Comparison of ENCODE assay signal across 25 cellular contexts in the genomic region with DNA sequence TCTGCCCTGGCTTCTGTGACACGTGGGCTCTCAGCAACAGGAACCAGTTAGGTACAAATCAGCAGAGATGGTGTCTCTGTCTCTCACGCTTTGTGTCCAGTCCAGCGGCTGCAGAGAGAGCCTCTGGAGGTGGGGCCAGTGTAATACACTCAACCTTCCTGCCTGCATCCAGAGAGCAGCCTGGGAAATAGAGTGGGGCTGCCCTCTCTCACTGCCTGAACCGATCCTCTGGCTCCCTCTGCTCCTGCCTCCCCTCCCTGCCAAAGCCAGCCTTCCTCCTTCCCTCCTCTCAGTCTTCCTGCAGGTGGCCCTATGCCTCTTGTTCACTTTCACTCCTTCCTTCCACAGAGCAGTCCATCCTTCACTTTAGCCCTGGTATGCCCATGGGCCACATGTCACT. TPM values are rescaled to one million over a fixed set of nuclear protein-coding genes. Genes with fewer than 3 reads are reported as not detected.
DNase-seq lines count a peak whose midpoint lies in the region; ATAC-seq, FAIRE-seq and TF ChIP-seq lines count a peak whose summit lies in the region.
"Had no signal": no experiment of that assay in that cellular context is flagged by ENCODE, and none has a peak within 500 bp of the region (broad histone marks: within the 10 kb centered on the region; RNA-seq: fewer than 3 reads in every experiment).

A gene with protein sequence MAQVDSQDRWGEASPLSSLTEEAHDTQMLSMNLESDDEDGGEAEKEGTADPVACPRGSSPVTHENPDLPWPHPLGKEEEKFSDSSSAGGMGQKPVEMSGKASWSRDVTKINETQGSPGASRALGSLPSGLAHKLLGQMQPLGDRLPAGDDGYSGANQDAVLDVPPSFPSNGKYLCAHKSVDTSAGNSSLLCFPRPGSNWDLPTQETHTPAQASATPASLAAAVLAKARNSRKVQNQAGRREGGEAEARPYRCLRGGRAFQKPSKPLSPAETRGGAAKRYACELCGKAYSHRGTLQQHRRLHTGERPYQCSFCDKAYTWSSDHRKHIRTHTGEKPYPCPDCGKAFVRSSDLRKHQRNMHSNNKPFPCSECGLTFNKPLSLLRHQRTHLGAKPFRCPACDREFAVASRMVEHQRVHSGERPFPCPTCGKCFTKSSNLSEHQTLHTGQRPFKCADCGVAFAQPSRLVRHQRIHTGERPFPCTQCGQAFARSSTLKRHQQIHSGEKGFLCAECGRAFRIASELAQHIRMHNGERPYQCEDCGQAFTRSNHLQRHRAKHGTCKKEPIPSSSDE (minus strand): TSS at position 116 of the 400 bp plus-strand sequence. CDS start 3,702 bp downstream, outside the sequence.

- no peaks in the 10 kb centered on the region for H3K9me3 ChIP-seq in H1 (ENCODE audit: insufficient read depth in 2 of 2, low read depth in 1 of 2, low read length in 1 of 2)
- H3K9me3 ChIP-seq: vagina had no signal

- H3K27ac Mint-ChIP-seq in nephron progenitor cell: no peak within 1 kb of the TSS
- H3K27ac Mint-ChIP-seq: activated naive CD8-positive, alpha-beta T cell treated with anti-CD3 and anti-CD28 coated beads, Interleukin-2, amount 50 U/mL, for 24 hours; memory B cell; stimulated activated naive B cell treated with anti-CD40 and anti-IgM and Interleukin-4, amounts not matched to agents 10 μg/mL and 1 μg/mL and 100 μg/mL, for 72 hours had no signal

- no peaks in the 10 kb centered on the region; the same call in 1 of the 2 replicates for H3K23me2 ChIP-seq in H1 (ENCODE audit: low read depth, low read length)

- no peak within 1 kb of the TSS for H4K91ac ChIP-seq in H1 (replicated peaks; ENCODE audit: insufficient read length, low read length)

- H3K18ac ChIP-seq in H1 (ENCODE audit: extremely low read depth, low read length): no peak within 1 kb of the TSS

- FAIRE-seq in H1 (lab: Jason Lieb, UNC): no peak
- FAIRE-seq: GM12892 had no signal

- H3K23ac ChIP-seq in H1 (ENCODE audit: insufficient read length): no peak within 1 kb of the TSS

- H3K56ac ChIP-seq in H1 (replicated peaks; ENCODE audit: insufficient read length, low read depth, low read length): no peak within 1 kb of the TSS

- no peak within 1 kb of the TSS for H3K4me3 ChIP-seq in H1 (ENCODE audit: extremely low read depth in 1 of 4, insufficient read depth in 2 of 4, low read depth in 3 of 4, low read length in 4 of 4)
- no peak within 1 kb of the TSS for H3K4me3 ChIP-seq in H7 (ENCODE audit: insufficient read depth, low read depth, low read length)
- H3K4me3 ChIP-seq: vagina had no signal

- 0 out of 2 replicates have a peak within 1 kb of the TSS, but pooled peaks have one; percentile 32 for H2BK20ac ChIP-seq in H1 (ENCODE audit: low read length)

- no peak within 1 kb of the TSS for H2BK5ac ChIP-seq in H1 (ENCODE audit: low read depth, low read length)

- no peak for TF ChIP-seq CTCF in H1 (IDR thresholded peaks at IDR 0.05; ENCODE audit: control extremely low read depth in 1 of 3, insufficient read depth in 1 of 3, low read depth in 1 of 3, low read length in 3 of 3)
- TF ChIP-seq CTCF in nephron progenitor cell (IDR thresholded peaks at IDR 0.05): no peak

- H3K4me1 ChIP-seq in H1 (replicated peaks in 1 of 4; ENCODE audit: control insufficient read depth in 3 of 4, insufficient read depth in 4 of 4, low read length in 3 of 4): no peaks in the 10 kb centered on the region; a peak in 3 of 7 replicates
- H3K4me1 ChIP-seq: vagina had no signal

- no peak within 1 kb of the TSS for H3K14ac ChIP-seq in H1 (ENCODE audit: insufficient read length)

- peaks cover 14% of the 10 kb centered on the region for H3K27me3 Mint-ChIP-seq in nephron progenitor cell (ENCODE audit: low read depth, poor library complexity)

- TF ChIP-seq POLR2A in H1 (IDR thresholded peaks at IDR 0.05; ENCODE audit: control extremely low read depth in 1 of 2, low read depth in 2 of 2, low read length in 2 of 2): no peak

- no peak within 1 kb of the TSS for H2AK5ac ChIP-seq in H1 (ENCODE audit: low read depth, low read length)

- no peak within 1 kb of the TSS; the same call in 1 of the 2 replicates for H2BK15ac ChIP-seq in H1 (ENCODE audit: low read length)

- peak within 1 kb of the TSS in 1 of 2 experiments; percentile 3; a peak in 1 of 4 replicates for H3K4me2 ChIP-seq in H1 (ENCODE audit: insufficient read depth in 1 of 2, low read depth in 2 of 2, low read length in 2 of 2)

- CTCF ChIA-PET in H1 (lab: Charles Lee; ENCODE audit: partially characterized antibody): interaction anchor here (0.6 to 1.2 kb wide), 4 partner anchors 19 to 349 kb away, joined by 3 to 6 read pairs (median 3); no protein-coding TSS in a partner anchor

- H3K79me1 ChIP-seq in H1 (ENCODE audit: low read depth, low read length): no peaks in the 10 kb centered on the region

- peak in 1 of 2 experiments; percentile 11; a peak in 1 of 4 replicates for TF ChIP-seq RAD21 in H1 (IDR thresholded peaks at IDR 0.05 in 1 of 2, conservative IDR thresholded peaks at IDR 0.05 in 1 of 2; ENCODE audit: low read depth in 2 of 2, low read length in 2 of 2)

- peaks cover 26% of the 10 kb centered on the region for H3K4me1 Mint-ChIP-seq in nephron progenitor cell
- H3K4me1 Mint-ChIP-seq: activated naive CD8-positive, alpha-beta T cell treated with anti-CD3 and anti-CD28 coated beads, Interleukin-2, amount 50 U/mL, for 24 hours had no signal

- H3K9ac ChIP-seq in H1 (replicated peaks in 1 of 4; ENCODE audit: extremely low read depth in 1 of 4, low read depth in 3 of 4, low read length in 3 of 4): no peak within 1 kb of the TSS

- no peak for ATAC-seq in HG03097 (IDR thresholded peaks at IDR 0.05; ENCODE audit: low FRiP score, unreplicated experiment)
- ATAC-seq: activated naive CD8-positive, alpha-beta T cell treated with anti-CD3 and anti-CD28 coated beads, Interleukin-2, amount 50 U/mL, for 24 hours had no signal

- DNase-seq in ELF-1 (ENCODE audit: low read depth, low spot score) (peak; percentile 42), HT1080 (ENCODE audit: low read depth) (peak; percentile 14), H1 (ENCODE audit: low read depth in 1 of 2, low spot score in 2 of 2) (no peak), nephron progenitor cell (no peak), H7 (no peak), NOMO-1 (lab: John Stamatoyannopoulos, UW; ENCODE audit: unreplicated experiment in 2 of 2) (no peak)
- DNase-seq in stimulated activated naive CD4-positive, alpha-beta T cell (lab: John Stamatoyannopoulos, UW): no peak
- DNase-seq: activated CD4-positive, alpha-beta T cell treated with anti-CD3 and anti-CD28 coated beads, Interleukin-2, amount 50 U/mL, for 4 hours; activated CD4-positive, CD25-positive, alpha-beta regulatory T cell; activated effector memory CD4-positive, alpha-beta T cell treated with Interleukin-2 at 50 U/mL for 16 hours; activated naive CD8-positive, alpha-beta T cell treated with anti-CD3 and anti-CD28 coated beads, Interleukin-2, amount 50 U/mL, for 24 hours; cerebellar nuclear complex; KG1; naive B cell; NCI-H1694; SHP77 treated with DMSO at 0.1 percent for 48 hours; stimulated activated CD4-positive, alpha-beta T cell treated with anti-CD3 and anti-CD28 coated beads, Interleukin-4, amount 100 ng/mL, for 1 hour; stimulated activated naive B cell treated with anti-CD40 and anti-IgM and Interleukin-4, amounts not matched to agents 10 μg/mL and 1 μg/mL and 100 μg/mL, for 72 hours; SW 1271 had no signal

- H3K27me3 ChIP-seq in H1 (replicated peaks in 1 of 4; ENCODE audit: control insufficient read depth in 3 of 4, extremely low read depth in 1 of 4, insufficient read depth in 3 of 4, low read length in 3 of 4) (peaks cover 0 to 10% (median 5%) of the 10 kb centered on the region in 4 experiments; a peak in 3 of 7 replicates), H7 (ENCODE audit: control insufficient read depth, insufficient read depth, low read length) (no peaks in the 10 kb centered on the region)
- H3K27me3 ChIP-seq: vagina had no signal

- WGBS in H1 (ENCODE audit: extremely low coverage in 1 of 2, insufficient coverage in 1 of 2, insufficient read length in 1 of 2, insufficient replicate concordance in 2 of 2, low coverage in 1 of 2, low lambda C conversion rate in 2 of 2, missing lambda C conversion rate in 1 of 2), 2 experiments: 79% methylated on average over 4 of the region's 4 CpGs; no CpG with 5 or more reads in 1 of the 2 experiments

- no peak within 1 kb of the TSS for H3K27ac ChIP-seq in H1 (ENCODE audit: low read depth, low read length)
- H3K27ac ChIP-seq: C4-2B, vagina had no signal

- H4K5ac ChIP-seq in H1 (ENCODE audit: insufficient read length, low read depth, low read length): no peak within 1 kb of the TSS

- no peaks in the 10 kb centered on the region for H3K36me3 Mint-ChIP-seq in nephron progenitor cell (ENCODE audit: low read depth)
- H3K36me3 Mint-ChIP-seq: memory B cell; stimulated activated naive B cell treated with anti-CD40 and anti-IgM and Interleukin-4, amounts not matched to agents 10 μg/mL and 1 μg/mL and 100 μg/mL, for 72 hours had no signal

- H2BK120ac ChIP-seq in H1 (replicated peaks; ENCODE audit: low read depth, low read length): no peak within 1 kb of the TSS

- H3K79me2 ChIP-seq in H1 (ENCODE audit: control insufficient read depth in 1 of 2, insufficient read depth in 2 of 2, low read length in 2 of 2): no peaks in the 10 kb centered on the region

- no peaks in the 10 kb centered on the region for H4K20me1 ChIP-seq in H1 (replicated peaks in 1 of 2; ENCODE audit: control insufficient read depth in 1 of 2, insufficient read depth in 2 of 2, low read length in 2 of 2)

- H3K4me3 Mint-ChIP-seq in nephron progenitor cell: peak within 1 kb of the TSS; percentile 79
- H3K4me3 Mint-ChIP-seq: activated naive CD8-positive, alpha-beta T cell treated with anti-CD3 and anti-CD28 coated beads, Interleukin-2, amount 50 U/mL, for 24 hours; memory B cell; stimulated activated naive B cell treated with anti-CD40 and anti-IgM and Interleukin-4, amounts not matched to agents 10 μg/mL and 1 μg/mL and 100 μg/mL, for 72 hours had no signal

- H4K8ac ChIP-seq in H1 (ENCODE audit: extremely low read depth, insufficient read depth, low read length): no peak within 1 kb of the TSS; the same call in 1 of the 2 replicates

- peaks cover 14% of the 10 kb centered on the region for H3K9me3 Mint-ChIP-seq in nephron progenitor cell
- H3K9me3 Mint-ChIP-seq: activated naive CD8-positive, alpha-beta T cell treated with anti-CD3 and anti-CD28 coated beads, Interleukin-2, amount 50 U/mL, for 24 hours had no signal

- no peaks in the 10 kb centered on the region for H3K36me3 ChIP-seq in H1 (ENCODE audit: control insufficient read depth in 2 of 4, insufficient read depth in 4 of 4, low read length in 3 of 4)
- no peaks in the 10 kb centered on the region for H3K36me3 ChIP-seq in H7 (replicated peaks; ENCODE audit: control insufficient read depth, insufficient read depth, low read length)
- H3K36me3 ChIP-seq: vagina had no signal

- H3K4ac ChIP-seq in H1 (replicated peaks; ENCODE audit: insufficient read length, low read depth, low read length): no peak within 1 kb of the TSS

- POLR2A ChIA-PET in H1 (lab: Charles Lee; ENCODE audit: partially characterized antibody): no interaction called here

- no peak for TF ChIP-seq EP300 in H1 (IDR thresholded peaks at IDR 0.05; ENCODE audit: borderline replicate concordance in 1 of 2, low read depth in 2 of 2, low read length in 2 of 2)

- peak within 1 kb of the TSS; percentile 50; the same call in 1 of the 2 replicates for H2BK12ac ChIP-seq in H1 (ENCODE audit: low read depth, low read length)

- peak within 1 kb of the TSS; percentile 91 for H2AFZ ChIP-seq in H1 (ENCODE audit: low read length)

RNA-seq across cellular contexts. Expression of the gene that starts here (rescaled TPM):
- 0.10 and 0.34 TPM in 2 replicates for total RNA-seq in HT1080 (2014; rRNA removed; shearing (Covaris generic))
- polyA plus RNA-seq in HT1080 (2015; cell fraction: cytosol; rRNA removed): 0.02 TPM in 1 of 2 replicates, not detected in the other
- polyA plus RNA-seq in HT1080 (2015; cell fraction: nucleus; rRNA removed): 0.04 and 0.32 TPM in 2 replicates
- 0.20 and 0.23 TPM in 2 replicates for total RNA-seq in H1 (2021; fragmentation: NEBNext Ultra II Directional; extraction: Animal tissue kit (Norgen Biotek cat#: 25700))
- polyA plus RNA-seq in H1 (2011; rRNA removed): 0.53 and 0.64 TPM in 2 replicates
- 0.49 TPM for polyA plus RNA-seq in H1 (2011; cell fraction: cytosol; rRNA removed)
- polyA plus RNA-seq in H1 (2011; cell fraction: nucleus; rRNA removed): 0.90 TPM
- 0.12 to 0.20 TPM (median 0.18 TPM) in 4 replicates for polyA plus RNA-seq in H1 (2012, experiment 1 of 2)
- 0.04 TPM for polyA plus RNA-seq in H1 (2012, experiment 2 of 2)
- polyA plus RNA-seq in H1 (2013, experiment 1 of 2): 0.22 TPM
- 0.20 TPM for polyA plus RNA-seq in H1 (2013, experiment 2 of 2)
- 1.3 and 1.6 TPM in 2 replicates for polyA minus RNA-seq in H1 (2011; rRNA and poly(A)+ RNA removed)
- 0.88 TPM for polyA minus RNA-seq in H1 (2011; cell fraction: cytosol; rRNA and poly(A)+ RNA removed)
- polyA minus RNA-seq in H1 (2011; cell fraction: nucleus; rRNA and poly(A)+ RNA removed): 2.3 TPM
- total RNA-seq in H7 (2014; rRNA removed; shearing (Covaris generic)): 0.21 and 0.26 TPM in 2 replicates
- total RNA-seq: osteocyte, vagina had no signal

Comparison
In these comparisons a context has a peak if more than half of its experiments do, and no peak if none do; other contexts are left out.
1. Peak in DNase-seq in HT1080; RNA of the gene not detected or under 1 TPM.